ENCODE assay signal across 24 cellular contexts in the genomic region with DNA sequence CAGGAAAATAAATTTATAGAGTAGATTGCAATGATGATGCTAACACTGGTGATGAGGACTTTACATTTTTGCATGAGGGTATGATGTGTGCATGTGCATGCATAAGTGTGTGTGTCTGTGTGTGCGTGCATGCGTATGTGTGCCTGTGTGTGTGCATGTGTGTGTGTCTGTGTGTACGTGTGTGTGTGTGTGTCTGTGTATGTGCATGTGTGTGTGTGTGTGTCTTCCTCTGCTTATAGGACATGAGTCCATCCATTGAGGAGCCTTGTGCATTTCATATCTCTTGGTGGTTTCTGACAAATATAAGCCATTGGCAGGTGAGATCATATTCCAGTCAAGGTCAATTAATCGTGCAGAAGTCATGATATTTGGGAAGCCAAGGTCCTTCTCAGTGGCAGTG.
"Had no signal": no experiment of that assay in that cellular context is flagged by ENCODE, and none has a peak within 500 bp of the region (broad histone marks: within the 10 kb centered on the region; RNA-seq: fewer than 3 reads in every experiment).

No MANE protein-coding gene starts in this region.

- ATAC-seq: activated CD4-positive, CD25-positive, alpha-beta regulatory T cell treated with anti-CD3 and anti-CD28 coated beads, Interleukin-2, amount 50 U/mL, for 24 hours; activated CD8-positive, alpha-beta T cell treated with anti-CD3 and anti-CD28 coated beads for 36 hours; Panc1; Right ventricle myocardium inferior had no signal

- H3K9me3 ChIP-seq: adrenal gland, MG63 had no signal

- H3K27ac Mint-ChIP-seq: activated CD8-positive, alpha-beta T cell treated with anti-CD3 and anti-CD28 coated beads for 36 hours; activated naive CD8-positive, alpha-beta T cell treated with anti-CD3 and anti-CD28 coated beads, Interleukin-2, amount 10 ng/mL, durations not matched to agents 7 days and 5 days had no signal

- H3K4me1 Mint-ChIP-seq: activated naive CD8-positive, alpha-beta T cell treated with anti-CD3 and anti-CD28 coated beads, Interleukin-2, amount 10 ng/mL, durations not matched to agents 7 days and 5 days had no signal

- DNase-seq: activated CD4-positive, alpha-beta T cell treated with anti-CD3 and anti-CD28 coated beads for 4 hours; activated CD8-positive, alpha-beta memory T cell treated with anti-CD3 and anti-CD28 coated beads, Interleukin-2, amount 50 U/mL, for 4 hours; activated CD8-positive, alpha-beta T cell treated with anti-CD3 and anti-CD28 coated beads for 36 hours; activated naive CD4-positive, alpha-beta T cell treated with anti-CD3 and anti-CD28 coated beads, Interleukin-2, amount 50 U/mL, for 16 hours; activated naive CD8-positive, alpha-beta T cell treated with anti-CD3 and anti-CD28 coated beads, Interleukin-2, amount 10 ng/mL, durations not matched to agents 7 days and 5 days; adrenal gland; anterior cingulate cortex; caudate nucleus; MG63; NCI-H1105; NCI-H1436; NCI-H187; NCI-H2081; NCI-H510A treated with DMSO at 0.1 percent for 48 hours; NCI-H774; NK-92 treated with Interleukin-12 subunit alpha and Interleukin-12 subunit beta, amount 100 ng/mL, for 24 hours; OCI-M1; RPMI8226; T-helper 1 cell; WERI-Rb-1 had no signal

- H3K27ac ChIP-seq: adrenal gland, SK-N-MC, WERI-Rb-1 had no signal

- H3K4me1 ChIP-seq: adrenal gland had no signal

- H3K4me3 ChIP-seq: adrenal gland, MG63, SK-N-MC had no signal

- H3K36me3 Mint-ChIP-seq: activated naive CD8-positive, alpha-beta T cell treated with anti-CD3 and anti-CD28 coated beads, Interleukin-2, amount 10 ng/mL, durations not matched to agents 7 days and 5 days had no signal

- H3K9me3 Mint-ChIP-seq: activated CD8-positive, alpha-beta T cell treated with anti-CD3 and anti-CD28 coated beads for 36 hours; activated naive CD8-positive, alpha-beta T cell treated with anti-CD3 and anti-CD28 coated beads, Interleukin-2, amount 10 ng/mL, durations not matched to agents 7 days and 5 days had no signal

- H3K27me3 ChIP-seq: adrenal gland had no signal

- H3K4me3 Mint-ChIP-seq: activated CD8-positive, alpha-beta T cell treated with anti-CD3 and anti-CD28 coated beads for 36 hours; activated naive CD8-positive, alpha-beta T cell treated with anti-CD3 and anti-CD28 coated beads, Interleukin-2, amount 10 ng/mL, durations not matched to agents 7 days and 5 days had no signal

- H3K36me3 ChIP-seq: adrenal gland, MG63, WERI-Rb-1 had no signal
